8 cellular contexts compared by ENCODE assay signal in genomic region chr1:209435654-209436566, GRCh38.
DNase-seq lines count a peak whose midpoint lies in the region; ATAC-seq, FAIRE-seq and TF ChIP-seq lines count a peak whose summit lies in the region.

No MANE protein-coding gene starts in this region.

- H3K9me3 ChIP-seq in IMR-90 (ENCODE audit: control insufficient read depth, insufficient read depth, low read length), result no peaks in the 10 kb centered on the region

- H4K91ac ChIP-seq in IMR-90 (ENCODE audit: insufficient read depth, low read depth, low read length), result no peak overlapping the region

- H2BK15ac ChIP-seq in IMR-90 (ENCODE audit: low read depth, low read length), result no peak overlapping the region

- no peak overlapping the region for H2AK9ac ChIP-seq in IMR-90 (replicated peaks; ENCODE audit: low read depth, low read length, poor library complexity)

- no peak overlapping the region for H3K9ac ChIP-seq in IMR-90 (ENCODE audit: low read depth, low read length)

- TF ChIP-seq CTCF in IMR-90 (conservative IDR thresholded peaks at IDR 0.05; ENCODE audit: low read depth, low read length) (peak; percentile 96), brain (conservative IDR thresholded peaks at IDR 0.05) (peak; percentile 75 to 90)

- H3K4me1 Mint-ChIP-seq in brain, result peaks cover 39% of the 10 kb centered on the region

- no peak overlapping the region for H2AK5ac ChIP-seq in IMR-90 (ENCODE audit: low read depth, low read length)

- POLR2A ChIA-PET in IMR-90 (lab: Charles Lee; ENCODE audit: unreplicated experiment), result no interaction called here

- dilution Hi-C loops in IMR-90 (cut with HindIII; ENCODE audit: low sequenced_read_pairs, unreplicated experiment), result no loop called here

- peak; percentile 96 for TF ChIP-seq RAD21 in IMR-90 (IDR thresholded peaks at IDR 0.05; ENCODE audit: low read length)

- H3K14ac ChIP-seq in IMR-90 (replicated peaks; ENCODE audit: low read depth, low read length), result no peak overlapping the region

- peak overlapping the region in 3 of 5 experiments; percentile 8 to 94 (median 68) for H3K27ac Mint-ChIP-seq in brain

- WGBS in IMR-90 (ENCODE audit: extremely low coverage in 2 of 2, insufficient read length in 1 of 2), 2 experiments, result no CpG with 5 or more reads among the region's 6 CpGs

- H4K20me1 ChIP-seq in IMR-90 (ENCODE audit: insufficient read depth, low read length), result no peaks in the 10 kb centered on the region

- H3K79me1 ChIP-seq in IMR-90 (ENCODE audit: low read depth in 1 of 2, low read length in 2 of 2), result no peaks in the 10 kb centered on the region

- no peak overlapping the region for H2BK120ac ChIP-seq in IMR-90 (ENCODE audit: low read depth, low read length)

- H3K27ac ChIP-seq in IMR-90 (ENCODE audit: insufficient read depth, low read length), result no peak overlapping the region

- H2BK20ac ChIP-seq in IMR-90 (ENCODE audit: low read depth, low read length), result no peak overlapping the region

- no peak overlapping the region for H4K5ac ChIP-seq in IMR-90 (ENCODE audit: low read depth, low read length)

- no peak overlapping the region for H3K4me3 ChIP-seq in IMR-90 (ENCODE audit: insufficient read depth, low read depth, low read length)

- intact Hi-C loops in IMR-90 (cut with micrococcal nuclease), result loop anchor here (1.0 to 5.0 kb wide), 6 partner anchors 82 to 784 kb away; no protein-coding TSS in a partner anchor

- no peaks in the 10 kb centered on the region for H3K36me3 Mint-ChIP-seq in brain

- no peak overlapping the region for H3K4ac ChIP-seq in IMR-90 (ENCODE audit: low read depth, low read length)

- BruUV-seq in IMR-90 (replicated peaks; lab: Mats Ljungman, UMichigan), result no TSS peak

- no peak overlapping the region; the same call in 1 of the 2 replicates for H3K56ac ChIP-seq in IMR-90 (ENCODE audit: extremely low read depth, insufficient read depth, low read length)

- H3K36me3 ChIP-seq in IMR-90 (ENCODE audit: control insufficient read depth, insufficient read depth, low read length), result no peaks in the 10 kb centered on the region

- H3K4me3 Mint-ChIP-seq in brain, result no peak overlapping the region

- H3K18ac ChIP-seq in IMR-90 (ENCODE audit: low read depth, low read length), result no peak overlapping the region

- peak; percentile 61 to 86 (median 67) for DNase-seq in NCI-H1417 (lab: John Stamatoyannopoulos, UW)
- DNase-seq in NCI-H1417 treated with DMSO at 0.1 percent for 48 hours (lab: John Stamatoyannopoulos, UW), result no peak
- peak; percentile 77 for DNase-seq in IMR-90
- DNase-seq in RCC 7860 (ENCODE audit: low spot score), result peak; percentile 79
- DNase-seq in stimulated activated CD4-positive, alpha-beta T cell treated with anti-CD3 and anti-CD28 coated beads, Interleukin-4, amount 100 ng/mL, for 1 hour, result peak; percentile 25

- peaks cover 5% of the 10 kb centered on the region for H3K27me3 ChIP-seq in IMR-90 (ENCODE audit: control insufficient read depth, insufficient read depth, low read length)

- peak overlapping the region; percentile 66 for H2AFZ ChIP-seq in IMR-90 (replicated peaks; ENCODE audit: low read length, poor library complexity)

- no peak for TF ChIP-seq POLR2A in IMR-90 (IDR thresholded peaks at IDR 0.05; ENCODE audit: low read depth, low read length)

- no peak overlapping the region for H4K8ac ChIP-seq in IMR-90 (ENCODE audit: low read depth in 2 of 2, low read length in 2 of 2)

- H3K9me1 ChIP-seq in IMR-90 (ENCODE audit: insufficient read depth, low read length), result no peaks in the 10 kb centered on the region

- 0 out of 2 replicates have a peak, but pooled peaks cover 1% of the 10 kb centered on the region for H3K4me1 ChIP-seq in IMR-90 (ENCODE audit: control insufficient read depth, insufficient read depth, low read length)

- no peak overlapping the region for H2BK5ac ChIP-seq in IMR-90 (ENCODE audit: low read depth, low read length, poor library complexity, severe bottlenecking)

- in situ Hi-C loops in IMR-90 (cut with MboI; ENCODE audit: low sequenced_read_pairs), result loop anchor here (10.0 kb wide), 2 partner anchors 81 to 231 kb away; no protein-coding TSS in a partner anchor

- no peak overlapping the region for H3K4me2 ChIP-seq in IMR-90 (ENCODE audit: low read depth, low read length)

- peaks cover 20% of the 10 kb centered on the region for H3K27me3 Mint-ChIP-seq in brain

- H3K23ac ChIP-seq in IMR-90 (ENCODE audit: low read depth, low read length), result no peak overlapping the region

- peak; percentile 75 for ATAC-seq in GM21723 (IDR thresholded peaks at IDR 0.05; ENCODE audit: unreplicated experiment)
- ATAC-seq in IMR-90 (ENCODE audit: low read depth), result peak; percentile 100

- peaks cover 3 to 13% (median 8%) of the 10 kb centered on the region in 5 experiments for H3K9me3 Mint-ChIP-seq in brain

- CTCF ChIA-PET in IMR-90 (lab: Yijun Ruan, JAX), result interaction anchor here (0.6 to 1.6 kb wide), 6 partner anchors 16 to 186 kb away, joined by 3 to 4 read pairs (median 3); no protein-coding TSS in a partner anchor

- FAIRE-seq in RCC 7860 (lab: Jason Lieb, UNC), result peak; percentile 83
- FAIRE-seq in islet of Langerhans (lab: Jason Lieb, UNC), result peak; percentile 43

TF ChIP-seq in IMR-90, 13 proteins besides CTCF, POLR2A, EP300 and RAD21:
- peak; percentile 91 for TF ChIP-seq SMC3 (IDR thresholded peaks at IDR 0.05; ENCODE audit: low read depth, low read length)
- no peak for TF ChIP-seq RFX5 (IDR thresholded peaks at IDR 0.05; ENCODE audit: low read depth, low read length)
